In the genomic region with DNA sequence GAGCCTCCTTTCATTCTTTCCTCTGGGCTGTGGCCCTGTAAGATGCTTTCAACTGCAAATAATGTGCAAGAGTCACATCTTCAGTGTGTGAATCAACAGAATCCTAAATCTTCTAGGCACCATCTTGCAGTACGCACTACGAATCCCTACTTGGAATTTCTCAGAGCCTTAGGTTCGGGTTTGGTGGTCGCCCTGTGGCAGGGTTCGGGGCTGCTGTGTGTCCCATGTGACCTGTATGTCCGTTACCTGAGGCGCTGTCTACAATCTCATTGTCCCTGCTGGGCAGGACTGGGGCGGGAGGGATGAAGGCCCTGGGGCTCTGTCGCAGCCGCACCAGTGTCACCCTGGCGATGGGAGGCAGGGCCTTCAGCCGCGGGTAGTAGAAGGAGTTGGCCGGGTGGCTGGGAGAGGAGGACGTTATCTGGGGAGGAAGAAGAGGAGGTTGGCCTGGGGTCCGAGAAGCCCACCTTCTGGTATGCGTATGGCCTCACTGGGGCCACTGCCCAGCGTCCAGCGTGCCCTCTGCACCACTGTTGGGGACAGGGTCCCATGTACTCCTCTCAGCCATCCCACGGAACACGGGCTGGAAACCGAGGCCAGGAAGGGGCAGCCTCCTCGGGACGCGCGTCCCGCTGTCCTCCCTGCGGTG, we compare ENCODE assay signal across 16 cellular contexts. TPM values are rescaled to one million over a fixed set of nuclear protein-coding genes. Genes with fewer than 3 reads are reported as not detected.
DNase-seq lines count a peak whose midpoint lies in the region; ATAC-seq, FAIRE-seq and TF ChIP-seq lines count a peak whose summit lies in the region.
"Had no signal": no experiment of that assay in that cellular context is flagged by ENCODE, and none has a peak within 500 bp of the region (broad histone marks: within the 10 kb centered on the region; RNA-seq: fewer than 3 reads in every experiment).

No MANE protein-coding gene starts in this region.

- no peaks in the 10 kb centered on the region for H3K9me3 ChIP-seq in kidney (ENCODE audit: control insufficient read depth in 1 of 2, low read length in 2 of 2)
- H3K9me3 ChIP-seq: gastrocnemius medialis, HAP-1 had no signal

- peaks cover 0 to 19% of the 10 kb centered on the region in 2 donors for H3K4me1 ChIP-seq in kidney (ENCODE audit: control insufficient read depth in 1 of 2, insufficient read depth in 1 of 2, low read depth in 1 of 2, low read length in 2 of 2)
- H3K4me1 ChIP-seq: HAP-1 had no signal

- POLR2A ChIA-PET in activated CD4-positive, alpha-beta T cell treated with anti-CD3 and anti-CD28 coated beads, Interleukin-2, amount 10 ng/mL, durations not matched to agents 7 days and 5 days (lab: Charles Lee) = no interaction called here

- peak overlapping the region; percentile 51 for H3K27ac Mint-ChIP-seq in activated CD4-positive, alpha-beta T cell treated with anti-CD3 and anti-CD28 coated beads, Interleukin-2, amount 10 ng/mL, durations not matched to agents 7 days and 5 days
- H3K27ac Mint-ChIP-seq in activated T-helper 1 cell treated with anti-CD3 and anti-CD28 coated beads, Interleukin-12 subunit alpha, Interleukin-12 subunit beta, Interleukin-2, Interleukin-4 antibody, amounts not matched to agents 30 ng/mL and 10 ng/mL and 1 ng/mL, durations not matched to agents 14 hours and 24 hours and 36 hours = no peak overlapping the region
- no peak overlapping the region for H3K27ac Mint-ChIP-seq in stimulated activated effector memory CD8-positive, alpha-beta T cell treated with anti-CD3 and anti-CD28 coated beads, Interleukin-12 subunit alpha, Interleukin-12 subunit beta, amount 100 ng/mL, for 72 hours

- H3K36me3 Mint-ChIP-seq in activated CD4-positive, alpha-beta T cell treated with anti-CD3 and anti-CD28 coated beads, Interleukin-2, amount 10 ng/mL, durations not matched to agents 7 days and 5 days (ENCODE audit: low read depth) = no peaks in the 10 kb centered on the region
- H3K36me3 Mint-ChIP-seq in activated T-helper 1 cell treated with anti-CD3 and anti-CD28 coated beads, Interleukin-12 subunit alpha, Interleukin-12 subunit beta, Interleukin-2, Interleukin-4 antibody, amounts not matched to agents 30 ng/mL and 10 ng/mL and 1 ng/mL, durations not matched to agents 14 hours and 24 hours and 36 hours (ENCODE audit: low read depth) = no peaks in the 10 kb centered on the region
- H3K36me3 Mint-ChIP-seq in stimulated activated effector memory CD8-positive, alpha-beta T cell treated with anti-CD3 and anti-CD28 coated beads, Interleukin-12 subunit alpha, Interleukin-12 subunit beta, amount 100 ng/mL, for 72 hours = no peaks in the 10 kb centered on the region

- DNase-seq in activated CD4-positive, alpha-beta T cell treated with anti-CD3 and anti-CD28 coated beads, Interleukin-2, amount 10 ng/mL, durations not matched to agents 7 days and 5 days = no peak
- DNase-seq in activated CD4-positive, alpha-beta T cell treated with anti-CD3 and anti-CD28 coated beads, Interleukin-2, amount 50 U/mL, for 48 hours = no peak
- DNase-seq in activated T-helper 1 cell treated with anti-CD3 and anti-CD28 coated beads, Interleukin-12 subunit alpha, Interleukin-12 subunit beta, Interleukin-2, Interleukin-4 antibody, amounts not matched to agents 30 ng/mL and 10 ng/mL and 1 ng/mL, durations not matched to agents 14 hours and 24 hours and 36 hours (ENCODE audit: low spot score) = no peak
- DNase-seq in kidney (peak; percentile 68), NCI-H1048 (lab: John Stamatoyannopoulos, UW) (no peak), A172 (ENCODE audit: low spot score) (no peak)
- DNase-seq in stimulated activated effector memory CD8-positive, alpha-beta T cell treated with anti-CD3 and anti-CD28 coated beads, Interleukin-12 subunit alpha, Interleukin-12 subunit beta, amount 100 ng/mL, for 72 hours (ENCODE audit: low spot score in 2 of 2) = peak in 1 of 2 donors; percentile 46
- DNase-seq: Calu3, gastrocnemius medialis, T1000 had no signal

- H3K9me3 Mint-ChIP-seq in activated CD4-positive, alpha-beta T cell treated with anti-CD3 and anti-CD28 coated beads, Interleukin-2, amount 10 ng/mL, durations not matched to agents 7 days and 5 days = no peaks in the 10 kb centered on the region
- no peaks in the 10 kb centered on the region for H3K9me3 Mint-ChIP-seq in activated T-helper 1 cell treated with anti-CD3 and anti-CD28 coated beads, Interleukin-12 subunit alpha, Interleukin-12 subunit beta, Interleukin-2, Interleukin-4 antibody, amounts not matched to agents 30 ng/mL and 10 ng/mL and 1 ng/mL, durations not matched to agents 14 hours and 24 hours and 36 hours
- H3K9me3 Mint-ChIP-seq in stimulated activated effector memory CD8-positive, alpha-beta T cell treated with anti-CD3 and anti-CD28 coated beads, Interleukin-12 subunit alpha, Interleukin-12 subunit beta, amount 100 ng/mL, for 72 hours = no peaks in the 10 kb centered on the region

- H3K27ac ChIP-seq in kidney (ENCODE audit: low read depth in 2 of 2, low read length in 2 of 2) = no peak overlapping the region
- H3K27ac ChIP-seq: gastrocnemius medialis, KMS-11 had no signal

- CTCF ChIA-PET in activated CD4-positive, alpha-beta T cell treated with anti-CD3 and anti-CD28 coated beads, Interleukin-2, amount 10 ng/mL, durations not matched to agents 7 days and 5 days (lab: Charles Lee) = interaction anchor here (3.0 to 3.1 kb wide), 2 partner anchors 10 to 14 kb away, joined by 9 to 12 read pairs; no protein-coding TSS in a partner anchor

- peaks cover 28% of the 10 kb centered on the region for H3K4me1 Mint-ChIP-seq in activated CD4-positive, alpha-beta T cell treated with anti-CD3 and anti-CD28 coated beads, Interleukin-2, amount 10 ng/mL, durations not matched to agents 7 days and 5 days
- H3K4me1 Mint-ChIP-seq in activated T-helper 1 cell treated with anti-CD3 and anti-CD28 coated beads, Interleukin-12 subunit alpha, Interleukin-12 subunit beta, Interleukin-2, Interleukin-4 antibody, amounts not matched to agents 30 ng/mL and 10 ng/mL and 1 ng/mL, durations not matched to agents 14 hours and 24 hours and 36 hours (ENCODE audit: low read depth) = peaks cover 7% of the 10 kb centered on the region
- peaks cover 42% of the 10 kb centered on the region for H3K4me1 Mint-ChIP-seq in stimulated activated effector memory CD8-positive, alpha-beta T cell treated with anti-CD3 and anti-CD28 coated beads, Interleukin-12 subunit alpha, Interleukin-12 subunit beta, amount 100 ng/mL, for 72 hours

- intact Hi-C loops in activated T-helper 1 cell treated with anti-CD3 and anti-CD28 coated beads, Interleukin-12 subunit alpha, Interleukin-12 subunit beta, Interleukin-2, Interleukin-4 antibody, amounts not matched to agents 30 ng/mL and 10 ng/mL and 1 ng/mL, durations not matched to agents 14 hours and 24 hours and 36 hours (cut with micrococcal nuclease) = no loop called here
- intact Hi-C loops in kidney (cut with DNase I) = no loop called here

- no peak overlapping the region for H3K9ac ChIP-seq in kidney (ENCODE audit: low read length in 2 of 2)
- H3K9ac ChIP-seq: KMS-11 had no signal

- ATAC-seq in stimulated activated effector memory CD8-positive, alpha-beta T cell treated with anti-CD3 and anti-CD28 coated beads, Interleukin-12 subunit alpha, Interleukin-12 subunit beta, amount 100 ng/mL, for 72 hours = no peak
- ATAC-seq in GM18868 (IDR thresholded peaks at IDR 0.05; ENCODE audit: unreplicated experiment) = no peak
- ATAC-seq: gastrocnemius medialis, sciatic nerve had no signal

- no peak for TF ChIP-seq CTCF in kidney (IDR thresholded peaks at IDR 0.05; ENCODE audit: borderline replicate concordance, extremely low read depth, insufficient read depth)

- FAIRE-seq in kidney (lab: Jason Lieb, UNC) = no peak
- FAIRE-seq: A204.1, islet of Langerhans had no signal

- no peaks in the 10 kb centered on the region for H3K36me3 ChIP-seq in kidney (ENCODE audit: control insufficient read depth in 1 of 2, insufficient read depth in 2 of 2, low read length in 2 of 2)
- H3K36me3 ChIP-seq: gastrocnemius medialis, HAP-1 had no signal

- H3K4me3 ChIP-seq in kidney (ENCODE audit: low read length in 2 of 2) = no peak overlapping the region
- H3K4me3 ChIP-seq: HAP-1 had no signal

- peaks cover 24% of the 10 kb centered on the region for H3K27me3 Mint-ChIP-seq in activated CD4-positive, alpha-beta T cell treated with anti-CD3 and anti-CD28 coated beads, Interleukin-2, amount 10 ng/mL, durations not matched to agents 7 days and 5 days
- H3K27me3 Mint-ChIP-seq in activated T-helper 1 cell treated with anti-CD3 and anti-CD28 coated beads, Interleukin-12 subunit alpha, Interleukin-12 subunit beta, Interleukin-2, Interleukin-4 antibody, amounts not matched to agents 30 ng/mL and 10 ng/mL and 1 ng/mL, durations not matched to agents 14 hours and 24 hours and 36 hours (ENCODE audit: insufficient read depth) = peaks cover 22% of the 10 kb centered on the region

- no peak overlapping the region for H3K4me3 Mint-ChIP-seq in activated CD4-positive, alpha-beta T cell treated with anti-CD3 and anti-CD28 coated beads, Interleukin-2, amount 10 ng/mL, durations not matched to agents 7 days and 5 days
- H3K4me3 Mint-ChIP-seq in activated T-helper 1 cell treated with anti-CD3 and anti-CD28 coated beads, Interleukin-12 subunit alpha, Interleukin-12 subunit beta, Interleukin-2, Interleukin-4 antibody, amounts not matched to agents 30 ng/mL and 10 ng/mL and 1 ng/mL, durations not matched to agents 14 hours and 24 hours and 36 hours = peak overlapping the region; percentile 22
- H3K4me3 Mint-ChIP-seq in stimulated activated effector memory CD8-positive, alpha-beta T cell treated with anti-CD3 and anti-CD28 coated beads, Interleukin-12 subunit alpha, Interleukin-12 subunit beta, amount 100 ng/mL, for 72 hours = peak overlapping the region; percentile 40

RNA-seq across cellular contexts. Expression of gene SPON2, which starts 2.1 kb away (rescaled TPM):
- 10 to 100 TPM; 21.5 to 28.3 TPM for total RNA-seq in activated CD4-positive, alpha-beta T cell treated with anti-CD3 and anti-CD28 coated beads, Interleukin-2, amount 10 ng/mL, durations not matched to agents 7 days and 5 days
- 12.1 and 16.3 TPM in 2 replicates for total RNA-seq in activated T-helper 1 cell treated with anti-CD3 and anti-CD28 coated beads, Interleukin-12 subunit alpha, Interleukin-12 subunit beta, Interleukin-2, Interleukin-4 antibody, amounts not matched to agents 30 ng/mL and 10 ng/mL and 1 ng/mL, durations not matched to agents 14 hours and 24 hours and 36 hours
- 116 TPM for total RNA-seq in kidney
- 16.7 TPM for polyA plus RNA-seq in kidney (ENCODE audit: insufficient read depth, low read depth, low replicate concordance)
- total RNA-seq in A172 (2014; rRNA removed; shearing (Covaris generic)) = 7.6 and 16.2 TPM in 2 replicates

RNA-seq across cellular contexts. Expression of gene RNF212, which starts 56.9 kb away (rescaled TPM):
- total RNA-seq in activated CD4-positive, alpha-beta T cell treated with anti-CD3 and anti-CD28 coated beads, Interleukin-2, amount 10 ng/mL, durations not matched to agents 7 days and 5 days = 1 to 10 TPM; 3.2 to 3.5 TPM
- 0.93 and 1.5 TPM in 2 replicates for total RNA-seq in activated T-helper 1 cell treated with anti-CD3 and anti-CD28 coated beads, Interleukin-12 subunit alpha, Interleukin-12 subunit beta, Interleukin-2, Interleukin-4 antibody, amounts not matched to agents 30 ng/mL and 10 ng/mL and 1 ng/mL, durations not matched to agents 14 hours and 24 hours and 36 hours
- 5.3 TPM for total RNA-seq in kidney
- 20.8 TPM for polyA plus RNA-seq in kidney (ENCODE audit: insufficient read depth, low read depth, low replicate concordance)
- total RNA-seq in A172 (2014; rRNA removed; shearing (Covaris generic)) = not detected in 2 replicates
- total RNA-seq: Calu3 had no signal
